ENCODE assay signal across 33 cellular contexts in genomic region chr1:158310623-158311022, GRCh38. TPM values are rescaled to one million over a fixed set of nuclear protein-coding genes. Genes with fewer than 3 reads are reported as not detected.
DNase-seq lines count a peak whose midpoint lies in the region; ATAC-seq, FAIRE-seq and TF ChIP-seq lines count a peak whose summit lies in the region.
"Had no signal": no experiment of that assay in that cellular context is flagged by ENCODE, and none has a peak within 500 bp of the region (broad histone marks: within the 10 kb centered on the region; RNA-seq: fewer than 3 reads in every experiment).

No MANE protein-coding gene starts in this region.

- RAD21 ChIA-PET in GM12878 (lab: Charles Lee; ENCODE audit: unreplicated experiment) = no interaction called here

- H3K9ac ChIP-seq in GM12878 (ENCODE audit: control insufficient read depth, insufficient read depth, low read length) = no peak overlapping the region

- BruUV-seq in GM12878 (replicated peaks; lab: Mats Ljungman, UMichigan) = no TSS peak

- no peaks in the 10 kb centered on the region; the same call in 2 of the 3 replicates for H3K9me3 ChIP-seq in GM12878 (replicated peaks; ENCODE audit: control insufficient read depth, insufficient read depth, low read length)

- TF ChIP-seq POLR2A in GM12878 (IDR thresholded peaks at IDR 0.05; ENCODE audit: low read depth, low read length) (no peak), GM18505 (IDR thresholded peaks at IDR 0.05; ENCODE audit: borderline replicate concordance, extremely low read depth, insufficient read depth, insufficient read length) (no peak)

- intact Hi-C loops in GM12878 (cut with micrococcal nuclease; ENCODE audit: unreplicated experiment) = no loop called here

- SMC1A ChIA-PET in GM12878 (lab: Charles Lee; ENCODE audit: uncharacterized antibody, unreplicated experiment) = interaction anchor here (0.9 to 1.1 kb wide), 4 partner anchors 11 to 63 kb away, joined by 3 to 5 read pairs (median 4); partner anchors contain the start of gene CD1C

- H4K20me1 ChIP-seq in GM12878 (ENCODE audit: control insufficient read depth, insufficient read depth) = no peaks in the 10 kb centered on the region

- no peaks in the 10 kb centered on the region for H3K27me3 ChIP-seq in GM12878 (replicated peaks in 1 of 2; ENCODE audit: control insufficient read depth in 2 of 2, insufficient read depth in 2 of 2, low read length in 1 of 2)
- H3K27me3 ChIP-seq: esophagus muscularis mucosa had no signal

- DNase-seq in GM12878 (ENCODE audit: low read depth, low spot score) (no peak), foreskin fibroblast (no peak)
- DNase-seq in activated CD4-positive, alpha-beta T cell treated with anti-CD3 and anti-CD28 coated beads, Interleukin-2, amount 50 U/mL, for 48 hours = no peak
- DNase-seq: activated CD4-positive, alpha-beta T cell treated with anti-CD3 and anti-CD28 coated beads, Interleukin-2, amount 10 ng/mL, durations not matched to agents 24 days and 14 days; caudate nucleus; EL; endodermal cell; H7; hypothalamus; IMR-90; mesendoderm; NCI-H1092 treated with DMSO at 0.1 percent for 48 hours; NCI-H187 treated with DMSO at 0.1 percent for 48 hours; NCI-H526 treated with DMSO at 0.1 percent for 48 hours; psoas muscle; stimulated activated CD8-positive, alpha-beta memory T cell treated with anti-CD3 and anti-CD28 coated beads, Interleukin-4, amount 100 ng/mL, for 48 hours; T-helper 17 cell had no signal

- no peaks in the 10 kb centered on the region for H3K79me2 ChIP-seq in GM12878 (ENCODE audit: control insufficient read depth, insufficient read depth, low read length)

- no peaks in the 10 kb centered on the region for H3K4me1 ChIP-seq in GM12878 (ENCODE audit: control insufficient read depth, insufficient read depth, low read length)
- H3K4me1 ChIP-seq: esophagus muscularis mucosa, psoas muscle had no signal

- ATAC-seq in GM18858 (IDR thresholded peaks at IDR 0.05; ENCODE audit: unreplicated experiment) (peak; percentile 65), GM21360 (IDR thresholded peaks at IDR 0.05; ENCODE audit: unreplicated experiment) (peak; percentile 63), HG02885 (IDR thresholded peaks at IDR 0.05; ENCODE audit: poor library complexity, unreplicated experiment) (peak; percentile 65), GM12878 (peak; percentile 73), GM18505 (IDR thresholded peaks at IDR 0.05; ENCODE audit: unreplicated experiment) (no peak), HG02970 (IDR thresholded peaks at IDR 0.05; ENCODE audit: low FRiP score, unreplicated experiment) (no peak)
- ATAC-seq: activated naive CD4-positive, alpha-beta T cell treated with anti-CD3 and anti-CD28 coated beads, Interleukin-2, amount 50 U/mL, for 72 hours; activated T-helper 17 cell treated with anti-CD3 and anti-CD28 coated beads, Interleukin-2, amount 50 U/mL, for 72 hours; left lobe of liver; psoas muscle; T-helper 17 cell had no signal

- 5% methylated on average over 1 of the region's 1 CpG for WGBS in GM12878 (ENCODE audit: insufficient coverage, insufficient replicate concordance, low lambda C conversion rate, missing lambda C conversion rate)

- TF ChIP-seq RAD21 in GM12878 (IDR thresholded peaks at IDR 0.05; ENCODE audit: insufficient read depth, low read depth, low read length) = no peak

- in situ Hi-C loops in GM12878 (cut with MboI) = no loop called here

- TF ChIP-seq CTCF in GM12878 (IDR thresholded peaks at IDR 0.05 in 2 of 3, conservative IDR thresholded peaks at IDR 0.05 in 1 of 3; ENCODE audit: control insufficient read depth in 2 of 3, extremely low read depth in 1 of 3, insufficient read depth in 1 of 3, low read depth in 3 of 3, low read length in 3 of 3) = no peak
- no peak for TF ChIP-seq CTCF in foreskin fibroblast (IDR thresholded peaks at IDR 0.05; ENCODE audit: low read depth, low read length)

- H2AFZ ChIP-seq in GM12878 (ENCODE audit: control insufficient read depth, low read depth, low read length) = no peak overlapping the region

- no peak for FAIRE-seq in GM12878 (lab: Jason Lieb, UNC)
- FAIRE-seq: astrocyte, D721Med, frontal cortex had no signal

- H3K4me3 ChIP-seq in GM12878 (no peak overlapping the region), foreskin fibroblast (ENCODE audit: low read depth in 1 of 2, low read length in 2 of 2) (no peak overlapping the region)
- H3K4me3 ChIP-seq: esophagus muscularis mucosa, psoas muscle had no signal

- 0 out of 2 replicates have a peak overlapping the region, but pooled peaks have one; percentile 7 for H3K4me2 ChIP-seq in GM12878 (ENCODE audit: control insufficient read depth, insufficient read depth)

- H3K36me3 ChIP-seq in GM12878 (ENCODE audit: control insufficient read depth in 2 of 2, insufficient read depth in 2 of 2, low read length in 1 of 2) = no peaks in the 10 kb centered on the region
- H3K36me3 ChIP-seq: esophagus muscularis mucosa had no signal

- H3K27ac ChIP-seq in GM12878 (ENCODE audit: control insufficient read depth, insufficient read depth) = no peak overlapping the region
- H3K27ac ChIP-seq: C4-2B, esophagus muscularis mucosa, HL-60, psoas muscle had no signal

- TF ChIP-seq EP300 in GM12878 (IDR thresholded peaks at IDR 0.05; ENCODE audit: borderline replicate concordance in 1 of 2, control insufficient read depth in 1 of 2, low read depth in 2 of 2, low read length in 2 of 2) = no peak

- POLR2A ChIA-PET in GM12878 (lab: Charles Lee) = no interaction called here

- CTCF ChIA-PET in GM12878 (lab: Yijun Ruan, JAX) = interaction anchor here (1.0 kb wide), 1 partner anchor 107 kb away, joined by 3 read pairs; no protein-coding TSS in a partner anchor

RNA-seq across cellular contexts. Expression of gene CD1B, which starts 20.7 kb away (rescaled TPM):
- not detected in 2 replicates for total RNA-seq in GM12878 (2013; cell fraction: nucleolus; rRNA removed)
- total RNA-seq in GM12878 (2014; rRNA removed) (not detected in 2 replicates), GM12878 (2014; rRNA removed; fragmentation: Illumina TruSeq; extraction: Trizol) (not detected in 2 replicates), GM12878 (2021) (not detected in 2 replicates)
- polyA plus RNA-seq in GM12878 (2011; ENCODE audit: low read depth) = not detected
- polyA plus RNA-seq in GM12878 (2011; rRNA removed) (not detected in 2 replicates), GM12878 (2014; fragmentation: Illumina TruSeq; extraction: Trizol) (not detected in 2 replicates), GM12878 (2014; fragmentation: Nextera tagmentation; extraction: Ambion mirVana) (not detected), GM12878 (2014; rRNA removed) (not detected in 2 replicates), GM12878 (2016; fragmentation: Nextera tagmentation; extraction: Ambion mirVana) (not detected)
- polyA plus RNA-seq in GM12878 (2011; cell fraction: cytosol; rRNA removed) = not detected in 2 replicates
- polyA plus RNA-seq in GM12878 (2011; cell fraction: nucleus; rRNA removed) = not detected in 2 replicates
- not detected in 2 replicates for polyA plus RNA-seq in GM12878 (2012)
- not detected in 2 replicates for polyA minus RNA-seq in GM12878 (2011; rRNA and poly(A)+ RNA removed)
- not detected in 2 replicates for polyA minus RNA-seq in GM12878 (2011; cell fraction: cytosol; rRNA and poly(A)+ RNA removed)
- polyA minus RNA-seq in GM12878 (2011; cell fraction: nucleus; rRNA and poly(A)+ RNA removed) = not detected in 2 replicates
- total RNA-seq: activated CD4-positive, alpha-beta T cell treated with anti-CD3 and anti-CD28 coated beads, Interleukin-2, amount 10 ng/mL, durations not matched to agents 24 days and 14 days; activated naive CD4-positive, alpha-beta T cell treated with anti-CD3 and anti-CD28 coated beads, Interleukin-2, amount 50 U/mL, for 72 hours; activated T-helper 17 cell treated with anti-CD3 and anti-CD28 coated beads, Interleukin-2, amount 50 U/mL, for 72 hours; astrocyte; endodermal cell; esophagus muscularis mucosa; frontal cortex; H7; IMR-90; left lobe of liver; myocyte; psoas muscle; RPMI7951; T-helper 17 cell had no signal
- polyA plus RNA-seq: IMR-90 had no signal

RNA-seq across cellular contexts. Expression of gene CD1C, which starts 20.9 kb away (rescaled TPM):
- total RNA-seq in GM12878 (2013; cell fraction: nucleolus; rRNA removed) = 4.2 and 4.8 TPM in 2 replicates
- total RNA-seq in GM12878 (2014; rRNA removed) (7.2 and 7.8 TPM in 2 replicates), GM12878 (2014; rRNA removed; fragmentation: Illumina TruSeq; extraction: Trizol) (8.5 and 10.0 TPM in 2 replicates), GM12878 (2021) (6.0 and 8.4 TPM in 2 replicates)
- polyA plus RNA-seq in GM12878 (2011; ENCODE audit: low read depth) = 26.4 TPM
- polyA plus RNA-seq in GM12878 (2011; rRNA removed) (1.1 and 1.6 TPM in 2 replicates), GM12878 (2014; fragmentation: Illumina TruSeq; extraction: Trizol) (12.8 TPM in 2 replicates), GM12878 (2014; fragmentation: Nextera tagmentation; extraction: Ambion mirVana) (10 to 100 TPM; 16.5 to 19.0 TPM), GM12878 (2014; rRNA removed) (10.2 and 10.5 TPM in 2 replicates), GM12878 (2016; fragmentation: Nextera tagmentation; extraction: Ambion mirVana) (1 to 10 TPM in 1 of 2 experiments, under 1 TPM in 1; 0.82 to 1.1 TPM)
- 0.84 and 1.2 TPM in 2 replicates for polyA plus RNA-seq in GM12878 (2011; cell fraction: cytosol; rRNA removed)
- 0.44 and 0.76 TPM in 2 replicates for polyA plus RNA-seq in GM12878 (2011; cell fraction: nucleus; rRNA removed)
- polyA plus RNA-seq in GM12878 (2012) = 6.1 and 24.6 TPM in 2 replicates
- polyA minus RNA-seq in GM12878 (2011; rRNA and poly(A)+ RNA removed) = 0.73 and 0.88 TPM in 2 replicates
- not detected in 2 replicates for polyA minus RNA-seq in GM12878 (2011; cell fraction: cytosol; rRNA and poly(A)+ RNA removed)
- polyA minus RNA-seq in GM12878 (2011; cell fraction: nucleus; rRNA and poly(A)+ RNA removed) = 0.24 TPM in 1 of 2 replicates, not detected in the other
- total RNA-seq: activated T-helper 17 cell treated with anti-CD3 and anti-CD28 coated beads, Interleukin-2, amount 50 U/mL, for 72 hours; astrocyte; endodermal cell; H7; IMR-90; left lobe of liver; myocyte; RPMI7951 had no signal
- polyA plus RNA-seq: IMR-90 had no signal

RNA-seq across cellular contexts. Expression of gene CD1E, which starts 43.1 kb away (rescaled TPM):
- total RNA-seq in GM12878 (2013; cell fraction: nucleolus; rRNA removed) = not detected in 2 replicates
- not detected in 2 replicates for total RNA-seq in GM12878 (2014; rRNA removed)
- total RNA-seq in GM12878 (2014; rRNA removed; fragmentation: Illumina TruSeq; extraction: Trizol) = not detected in 2 replicates
- not detected in 2 replicates for total RNA-seq in GM12878 (2021)
- not detected for polyA plus RNA-seq in GM12878 (2011; ENCODE audit: low read depth)
- polyA plus RNA-seq in GM12878 (2011; rRNA removed) = 0.05 TPM in 1 of 2 replicates, not detected in the other
- not detected in 2 replicates for polyA plus RNA-seq in GM12878 (2011; cell fraction: cytosol; rRNA removed)
- polyA plus RNA-seq in GM12878 (2011; cell fraction: nucleus; rRNA removed) = not detected in 2 replicates
- not detected in 2 replicates for polyA plus RNA-seq in GM12878 (2012)
- polyA plus RNA-seq in GM12878 (2014; fragmentation: Illumina TruSeq; extraction: Trizol) = 0.07 TPM in 1 of 2 replicates, not detected in the other
- under 1 TPM in 1 of 2 experiments, not detected in 1; 0.05 TPM for polyA plus RNA-seq in GM12878 (2014; fragmentation: Nextera tagmentation; extraction: Ambion mirVana)
- not detected in 2 replicates for polyA plus RNA-seq in GM12878 (2014; rRNA removed)
- not detected for polyA plus RNA-seq in GM12878 (2016; fragmentation: Nextera tagmentation; extraction: Ambion mirVana)
- not detected in 2 replicates for polyA minus RNA-seq in GM12878 (2011; rRNA and poly(A)+ RNA removed)
- not detected in 2 replicates for polyA minus RNA-seq in GM12878 (2011; cell fraction: cytosol; rRNA and poly(A)+ RNA removed)
- not detected in 2 replicates for polyA minus RNA-seq in GM12878 (2011; cell fraction: nucleus; rRNA and poly(A)+ RNA removed)
- total RNA-seq: activated CD4-positive, alpha-beta T cell treated with anti-CD3 and anti-CD28 coated beads, Interleukin-2, amount 10 ng/mL, durations not matched to agents 24 days and 14 days; activated naive CD4-positive, alpha-beta T cell treated with anti-CD3 and anti-CD28 coated beads, Interleukin-2, amount 50 U/mL, for 72 hours; activated T-helper 17 cell treated with anti-CD3 and anti-CD28 coated beads, Interleukin-2, amount 50 U/mL, for 72 hours; astrocyte; endodermal cell; frontal cortex; H7; IMR-90; left lobe of liver; myocyte; psoas muscle; RPMI7951 had no signal
- polyA plus RNA-seq: IMR-90 had no signal

RNA-seq across cellular contexts. Expression of gene CD1A, which starts 56.4 kb away (rescaled TPM):
- not detected in 2 replicates for total RNA-seq in GM12878 (2013; cell fraction: nucleolus; rRNA removed)
- total RNA-seq in GM12878 (2014; rRNA removed) (0.49 and 0.56 TPM in 2 replicates), GM12878 (2014; rRNA removed; fragmentation: Illumina TruSeq; extraction: Trizol) (0.58 and 0.69 TPM in 2 replicates), GM12878 (2021) (0.48 and 0.85 TPM in 2 replicates)
- polyA plus RNA-seq in GM12878 (2011; ENCODE audit: low read depth) = 0.20 TPM
- polyA plus RNA-seq in GM12878 (2011; rRNA removed) (0.26 and 0.39 TPM in 2 replicates), GM12878 (2014; fragmentation: Illumina TruSeq; extraction: Trizol) (1.0 and 1.1 TPM in 2 replicates), GM12878 (2014; fragmentation: Nextera tagmentation; extraction: Ambion mirVana) (under 1 TPM; 0.53 to 0.80 TPM), GM12878 (2014; rRNA removed) (0.40 and 0.63 TPM in 2 replicates), GM12878 (2016; fragmentation: Nextera tagmentation; extraction: Ambion mirVana) (under 1 TPM in 1 of 2 experiments, not detected in 1; 0.13 TPM)
- 0.16 and 0.22 TPM in 2 replicates for polyA plus RNA-seq in GM12878 (2011; cell fraction: cytosol; rRNA removed)
- polyA plus RNA-seq in GM12878 (2011; cell fraction: nucleus; rRNA removed) = 0.09 and 0.19 TPM in 2 replicates
- polyA plus RNA-seq in GM12878 (2012) = 0.07 and 0.16 TPM in 2 replicates
- 0.10 and 0.22 TPM in 2 replicates for polyA minus RNA-seq in GM12878 (2011; rRNA and poly(A)+ RNA removed)
- not detected in 2 replicates for polyA minus RNA-seq in GM12878 (2011; cell fraction: cytosol; rRNA and poly(A)+ RNA removed)
- not detected in 2 replicates for polyA minus RNA-seq in GM12878 (2011; cell fraction: nucleus; rRNA and poly(A)+ RNA removed)
- total RNA-seq: activated T-helper 17 cell treated with anti-CD3 and anti-CD28 coated beads, Interleukin-2, amount 50 U/mL, for 72 hours; astrocyte; endodermal cell; esophagus muscularis mucosa; frontal cortex; H7; IMR-90; left lobe of liver; myocyte; psoas muscle; RPMI7951; T-helper 17 cell had no signal
- polyA plus RNA-seq: IMR-90, psoas muscle had no signal

Comparison
In these comparisons a context has a peak if more than half of its experiments do, and no peak if none do; other contexts are left out.
1. ATAC-seq: peak in GM18858 (single experiment), GM21360 (single experiment), HG02885 (single experiment) and GM12878 (single experiment); none in GM18505 (single experiment) and HG02970 (single experiment).